ENCODE assay signal across 14 cellular contexts in the genomic region with DNA sequence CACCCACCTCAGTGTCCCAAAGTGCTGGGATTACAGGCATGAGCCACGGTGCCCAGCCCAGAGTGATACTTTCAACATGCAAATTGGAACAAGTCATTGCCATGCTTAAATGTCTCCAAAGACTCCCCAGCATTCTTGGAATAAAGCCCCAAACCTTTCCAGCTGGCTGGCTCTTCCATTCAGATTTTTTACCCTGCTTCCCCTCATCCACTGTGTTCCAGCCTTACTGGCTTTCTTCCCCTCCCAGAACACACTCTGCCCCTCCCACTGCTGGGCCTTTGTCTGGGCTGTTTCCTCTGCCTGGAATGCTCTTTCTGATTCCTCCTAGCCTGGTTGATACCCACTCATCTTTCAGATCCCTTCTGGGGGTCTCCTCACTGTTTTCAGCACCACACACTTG. TPM values are rescaled to one million over a fixed set of nuclear protein-coding genes. Genes with fewer than 3 reads are reported as not detected.
"Had no signal": no experiment of that assay in that cellular context is flagged by ENCODE, and none has a peak within 500 bp of the region (broad histone marks: within the 10 kb centered on the region; RNA-seq: fewer than 3 reads in every experiment).

No MANE protein-coding gene starts in this region.

- H3K36me3 ChIP-seq: breast epithelium, stomach, thyroid gland, uterus had no signal

- H3K9me3 Mint-ChIP-seq: activated T-helper 1 cell treated with anti-CD3 and anti-CD28 coated beads, Interleukin-12 subunit alpha, Interleukin-12 subunit beta, Interleukin-2, Interleukin-4 antibody, amounts not matched to agents 30 ng/mL and 10 ng/mL and 1 ng/mL, durations not matched to agents 14 hours and 24 hours and 36 hours; natural killer cell treated with Interleukin-12 subunit alpha and Interleukin-12 subunit beta and Interleukin-15 and Interleukin-18, amount 100 ng/mL, for 72 hours; T-helper 2 cell treated with Interferon-gamma antibody and Interleukin-4, amounts not matched to agents 5 μg/mL and 100 μg/mL, for 36 hours had no signal

- H3K4me3 ChIP-seq: breast epithelium, smooth muscle cell, stomach, thyroid gland, uterus had no signal

- H3K27me3 ChIP-seq: breast epithelium, thyroid gland, uterus had no signal

- ATAC-seq: esophagus mucosa; natural killer cell treated with Interleukin-12 subunit alpha and Interleukin-12 subunit beta and Interleukin-15 and Interleukin-18, amount 100 ng/mL, for 72 hours had no signal

- H3K9me3 ChIP-seq: breast epithelium, stomach, thyroid gland, uterus had no signal

- H3K27ac Mint-ChIP-seq: activated naive CD8-positive, alpha-beta T cell treated with anti-CD3 and anti-CD28 coated beads for 36 hours; activated T-helper 1 cell treated with anti-CD3 and anti-CD28 coated beads, Interleukin-12 subunit alpha, Interleukin-12 subunit beta, Interleukin-2, Interleukin-4 antibody, amounts not matched to agents 30 ng/mL and 10 ng/mL and 1 ng/mL, durations not matched to agents 14 hours and 24 hours and 36 hours; natural killer cell treated with Interleukin-12 subunit alpha and Interleukin-12 subunit beta and Interleukin-15 and Interleukin-18, amount 100 ng/mL, for 72 hours; T-helper 2 cell treated with Interferon-gamma antibody and Interleukin-4, amounts not matched to agents 5 μg/mL and 100 μg/mL, for 36 hours had no signal

- DNase-seq: activated CD4-positive, alpha-beta T cell treated with anti-CD3 and anti-CD28 coated beads, Interleukin-2, amount 50 U/mL, for 1 hour; activated naive CD8-positive, alpha-beta T cell treated with anti-CD3 and anti-CD28 coated beads for 36 hours; foreskin fibroblast; glutamatergic neuron; stomach; thyroid gland; uterus had no signal

- H3K4me1 Mint-ChIP-seq: activated naive CD8-positive, alpha-beta T cell treated with anti-CD3 and anti-CD28 coated beads for 36 hours had no signal

- H3K4me3 Mint-ChIP-seq: activated naive CD8-positive, alpha-beta T cell treated with anti-CD3 and anti-CD28 coated beads for 36 hours; activated T-helper 1 cell treated with anti-CD3 and anti-CD28 coated beads, Interleukin-12 subunit alpha, Interleukin-12 subunit beta, Interleukin-2, Interleukin-4 antibody, amounts not matched to agents 30 ng/mL and 10 ng/mL and 1 ng/mL, durations not matched to agents 14 hours and 24 hours and 36 hours; natural killer cell treated with Interleukin-12 subunit alpha and Interleukin-12 subunit beta and Interleukin-15 and Interleukin-18, amount 100 ng/mL, for 72 hours; T-helper 2 cell treated with Interferon-gamma antibody and Interleukin-4, amounts not matched to agents 5 μg/mL and 100 μg/mL, for 36 hours had no signal

- H3K4me1 ChIP-seq: breast epithelium, stomach, thyroid gland, uterus had no signal

- H3K27ac ChIP-seq: breast epithelium, stomach, thyroid gland, uterus had no signal

- H3K36me3 Mint-ChIP-seq: activated naive CD8-positive, alpha-beta T cell treated with anti-CD3 and anti-CD28 coated beads for 36 hours; natural killer cell treated with Interleukin-12 subunit alpha and Interleukin-12 subunit beta and Interleukin-15 and Interleukin-18, amount 100 ng/mL, for 72 hours had no signal

RNA-seq across cellular contexts. Expression of a gene that starts 40.1 kb away (rescaled TPM):
- total RNA-seq: lung microvascular endothelial cell, smooth muscle cell had no signal
